Comparison of ENCODE assay signal across 37 cellular contexts in genomic region chr17:40905370-40905769, GRCh38. TPM values are rescaled to one million over a fixed set of nuclear protein-coding genes. Genes with fewer than 3 reads are reported as not detected.
"Had no signal": no experiment of that assay in that cellular context is flagged by ENCODE, and none has a peak within 500 bp of the region (broad histone marks: within the 10 kb centered on the region; RNA-seq: fewer than 3 reads in every experiment).

No MANE protein-coding gene starts in this region.

- H2AFZ ChIP-seq: PC-9 had no signal

- H3K27ac Mint-ChIP-seq: activated CD4-positive, alpha-beta memory T cell treated with anti-CD3 and anti-CD28 coated beads for 36 hours; activated CD4-positive, alpha-beta T cell treated with anti-CD3 and anti-CD28 coated beads, Interleukin-2, amount 10 ng/mL, durations not matched to agents 24 days and 14 days; activated CD8-positive, alpha-beta memory T cell treated with anti-CD3 and anti-CD28 coated beads, Interleukin-2, amount 10 ng/mL, durations not matched to agents 7 days and 5 days; activated naive CD4-positive, alpha-beta T cell treated with anti-CD3 and anti-CD28 coated beads, Interleukin-2, amount 10 ng/mL, durations not matched to agents 7 days and 5 days; activated naive CD8-positive, alpha-beta T cell; activated naive CD8-positive, alpha-beta T cell treated with anti-CD3 and anti-CD28 coated beads, Interleukin-2, amount 50 U/mL, for 24 hours had no signal

- H3K4me3 Mint-ChIP-seq: activated CD4-positive, alpha-beta memory T cell treated with anti-CD3 and anti-CD28 coated beads for 36 hours; activated CD4-positive, alpha-beta T cell treated with anti-CD3 and anti-CD28 coated beads, Interleukin-2, amount 10 ng/mL, durations not matched to agents 24 days and 14 days; activated CD8-positive, alpha-beta memory T cell treated with anti-CD3 and anti-CD28 coated beads, Interleukin-2, amount 10 ng/mL, durations not matched to agents 7 days and 5 days; activated naive CD4-positive, alpha-beta T cell treated with anti-CD3 and anti-CD28 coated beads, Interleukin-2, amount 10 ng/mL, durations not matched to agents 7 days and 5 days; activated naive CD8-positive, alpha-beta T cell; activated naive CD8-positive, alpha-beta T cell treated with anti-CD3 and anti-CD28 coated beads, Interleukin-2, amount 50 U/mL, for 24 hours; brain had no signal

- DNase-seq: activated CD4-positive, alpha-beta memory T cell treated with anti-CD3 and anti-CD28 coated beads for 36 hours; activated CD4-positive, alpha-beta T cell treated with anti-CD3 and anti-CD28 coated beads for 1 hour; activated CD4-positive, alpha-beta T cell treated with anti-CD3 and anti-CD28 coated beads, Interleukin-2, amount 10 ng/mL, durations not matched to agents 24 days and 14 days; activated CD4-positive, CD25-positive, alpha-beta regulatory T cell; activated CD8-positive, alpha-beta memory T cell treated with anti-CD3 and anti-CD28 coated beads for 24 hours; activated CD8-positive, alpha-beta memory T cell treated with anti-CD3 and anti-CD28 coated beads, Interleukin-2, amount 10 ng/mL, durations not matched to agents 7 days and 5 days; activated CD8-positive, alpha-beta memory T cell treated with anti-CD3 and anti-CD28 coated beads, Interleukin-2, amount 50 U/mL, for 48 hours; activated effector memory CD4-positive, alpha-beta T cell treated with Interleukin-2 at 50 U/mL for 16 hours; activated naive CD4-positive, alpha-beta T cell treated with anti-CD3 and anti-CD28 coated beads, Interleukin-2, amount 10 ng/mL, durations not matched to agents 7 days and 5 days; activated naive CD8-positive, alpha-beta T cell treated with anti-CD3 and anti-CD28 coated beads, Interleukin-2, amount 50 U/mL, for 24 hours; activated T-cell treated with anti-CD3 and anti-CD28 coated beads, Interleukin-2, amount 50 U/mL, for 48 hours; caudate nucleus; cerebellar nuclear complex; NCI-H1092 treated with DMSO at 0.1 percent for 48 hours; NCI-H1417; NCI-H146; NCI-H187; NCI-H2029 treated with DMSO at 0.1 percent for 48 hours; NCI-H2107; NCI-H524 treated with DMSO at 0.1 percent for 48 hours; NCI-H748 treated with DMSO at 0.1 percent for 48 hours; NK-92 treated with Interleukin-12 subunit alpha and Interleukin-12 subunit beta, amount 100 ng/mL, for 24 hours; PC-9; SIG-M5; SW 1271; T-helper 1 cell; T-helper 2 cell; T1000; WERI-Rb-1 had no signal

- H3K27ac ChIP-seq: RWPE1, WERI-Rb-1 had no signal

- H3K9me3 Mint-ChIP-seq: activated CD4-positive, alpha-beta memory T cell treated with anti-CD3 and anti-CD28 coated beads for 36 hours; activated CD4-positive, alpha-beta T cell treated with anti-CD3 and anti-CD28 coated beads, Interleukin-2, amount 10 ng/mL, durations not matched to agents 24 days and 14 days; activated naive CD4-positive, alpha-beta T cell treated with anti-CD3 and anti-CD28 coated beads, Interleukin-2, amount 10 ng/mL, durations not matched to agents 7 days and 5 days; activated naive CD8-positive, alpha-beta T cell treated with anti-CD3 and anti-CD28 coated beads, Interleukin-2, amount 50 U/mL, for 24 hours; brain had no signal

- H3K4me3 ChIP-seq: PC-9 had no signal

- H3K36me3 Mint-ChIP-seq: activated CD4-positive, alpha-beta memory T cell treated with anti-CD3 and anti-CD28 coated beads for 36 hours; activated CD8-positive, alpha-beta memory T cell treated with anti-CD3 and anti-CD28 coated beads, Interleukin-2, amount 10 ng/mL, durations not matched to agents 7 days and 5 days; activated naive CD4-positive, alpha-beta T cell treated with anti-CD3 and anti-CD28 coated beads, Interleukin-2, amount 10 ng/mL, durations not matched to agents 7 days and 5 days; activated naive CD8-positive, alpha-beta T cell; brain had no signal

- H3K36me3 ChIP-seq: WERI-Rb-1 had no signal

- ATAC-seq: activated CD8-positive, alpha-beta memory T cell treated with anti-CD3 and anti-CD28 coated beads, Interleukin-2, amount 10 ng/mL, durations not matched to agents 7 days and 5 days; activated naive CD8-positive, alpha-beta T cell treated with anti-CD3 and anti-CD28 coated beads, Interleukin-2, amount 50 U/mL, for 24 hours; Right ventricle myocardium inferior had no signal

RNA-seq across cellular contexts. Expression of gene KRT20, which starts 20.3 kb away (rescaled TPM):
- total RNA-seq: activated CD4-positive, alpha-beta memory T cell treated with anti-CD3 and anti-CD28 coated beads for 36 hours; activated CD4-positive, alpha-beta T cell treated with anti-CD3 and anti-CD28 coated beads, Interleukin-2, amount 10 ng/mL, durations not matched to agents 24 days and 14 days; activated CD8-positive, alpha-beta memory T cell treated with anti-CD3 and anti-CD28 coated beads, Interleukin-2, amount 10 ng/mL, durations not matched to agents 7 days and 5 days; bronchial epithelial cell; M059J; NCI-H460; PC-9; Right ventricle myocardium inferior; SK-MEL-5 had no signal

RNA-seq across cellular contexts. Expression of gene KRT23, which starts 32.1 kb away (rescaled TPM):
- total RNA-seq: activated CD4-positive, alpha-beta memory T cell treated with anti-CD3 and anti-CD28 coated beads for 36 hours; activated CD4-positive, alpha-beta T cell treated with anti-CD3 and anti-CD28 coated beads, Interleukin-2, amount 10 ng/mL, durations not matched to agents 24 days and 14 days; activated CD8-positive, alpha-beta memory T cell treated with anti-CD3 and anti-CD28 coated beads, Interleukin-2, amount 10 ng/mL, durations not matched to agents 7 days and 5 days; M059J; PC-9; SK-MEL-5 had no signal

RNA-seq across cellular contexts. Expression of gene KRT12, which starts 38.3 kb away (rescaled TPM):
- total RNA-seq: activated CD4-positive, alpha-beta memory T cell treated with anti-CD3 and anti-CD28 coated beads for 36 hours; activated CD4-positive, alpha-beta T cell treated with anti-CD3 and anti-CD28 coated beads, Interleukin-2, amount 10 ng/mL, durations not matched to agents 24 days and 14 days; activated CD8-positive, alpha-beta memory T cell treated with anti-CD3 and anti-CD28 coated beads, Interleukin-2, amount 10 ng/mL, durations not matched to agents 7 days and 5 days; bronchial epithelial cell; M059J; NCI-H460; PC-9; Right ventricle myocardium inferior had no signal
